19 cellular contexts compared by ENCODE assay signal in genomic region chr1:44288883-44289282, GRCh38.
"Had no signal": no experiment of that assay in that cellular context is flagged by ENCODE, and none has a peak within 500 bp of the region (broad histone marks: within the 10 kb centered on the region; RNA-seq: fewer than 3 reads in every experiment).

No MANE protein-coding gene starts in this region.

- H3K27me3 ChIP-seq: esophagus muscularis mucosa, gastrocnemius medialis, neutrophil, testis, tibial nerve had no signal

- H3K9me3 ChIP-seq: esophagus muscularis mucosa, gastrocnemius medialis, left ventricle myocardium inferior, neutrophil, psoas muscle, testis, tibial nerve had no signal

- H3K27ac ChIP-seq: epithelial cell of prostate, esophagus muscularis mucosa, gastrocnemius medialis, left ventricle myocardium inferior, neutrophil, psoas muscle, testis, tibial nerve had no signal

- H3K36me3 ChIP-seq: neutrophil had no signal

- H3K4me3 ChIP-seq: esophagus muscularis mucosa, gastrocnemius medialis, left ventricle myocardium inferior, lung, psoas muscle, testis, tibial nerve had no signal

- DNase-seq: effector memory CD4-positive, alpha-beta T cell; gastrocnemius medialis; glutamatergic neuron; islet precursor cell; left ventricle myocardium inferior; mesenchymal stem cell; midbrain; naive thymus-derived CD8-positive, alpha-beta T cell; psoas muscle; stimulated activated CD4-positive, alpha-beta T cell treated with anti-CD3 and anti-CD28 coated beads, Interleukin-2, amount 100 ng/mL, for 24 hours; stimulated activated CD4-positive, alpha-beta T cell treated with anti-CD3 and anti-CD28 coated beads, Interleukin-4, amount 100 ng/mL, for 4 hours; stimulated activated naive B cell treated with anti-CD40 and anti-IgM and Interleukin-4, amounts not matched to agents 10 μg/mL and 1 μg/mL and 100 μg/mL, for 72 hours; stimulated activated naive CD8-positive, alpha-beta T cell treated with anti-CD3 and anti-CD28 coated beads, Interleukin-15, amount 100 ng/mL, for 72 hours; testis had no signal
